ENCODE assay signal across 24 cellular contexts in genomic region chr2:12017499-12018185, GRCh38.
"Had no signal": no experiment of that assay in that cellular context is flagged by ENCODE, and none has a peak within 500 bp of the region (broad histone marks: within the 10 kb centered on the region; RNA-seq: fewer than 3 reads in every experiment).

No MANE protein-coding gene starts in this region.

- H3K27ac ChIP-seq: RWPE1, SJCRH30, WERI-Rb-1 had no signal

- DNase-seq: activated CD4-positive, alpha-beta memory T cell treated with anti-CD3 and anti-CD28 coated beads, Interleukin-2, amount 10 ng/mL, durations not matched to agents 7 days and 5 days; activated CD4-positive, alpha-beta T cell treated with anti-CD3 and anti-CD28 coated beads for 36 hours; activated CD4-positive, alpha-beta T cell treated with anti-CD3 and anti-CD28 coated beads, Interleukin-2, amount 50 U/mL, for 1 hour; activated gamma-delta T cell; activated naive CD4-positive, alpha-beta T cell treated with anti-CD3 and anti-CD28 coated beads for 36 hours; activated T-cell treated with anti-CD3 and anti-CD28 coated beads for 4 hours; activated T-cell treated with anti-CD3 and anti-CD28 coated beads, Interleukin-2, amount 50 U/mL, for 48 hours; caudate nucleus; IMR-90; KG1; NCI-H1092; NCI-H1436; NCI-H1694 treated with DMSO at 0.1 percent for 48 hours; NCI-H2029 treated with DMSO at 0.1 percent for 48 hours; NCI-H2171; NCI-H345; NCI-H510A; NCI-H526 treated with DMSO at 0.1 percent for 48 hours; Right ventricle myocardium superior; T-helper 1 cell; WERI-Rb-1 had no signal

- H3K36me3 ChIP-seq: SJCRH30, WERI-Rb-1 had no signal

- H3K27me3 ChIP-seq: SJCRH30 had no signal

- ATAC-seq: activated CD4-positive, alpha-beta T cell treated with anti-CD3 and anti-CD28 coated beads for 36 hours; activated T-helper 17 cell treated with anti-CD3 and anti-CD28 coated beads, Interleukin-2, amount 50 U/mL, for 72 hours had no signal

- H3K4me3 ChIP-seq: SJCRH30 had no signal
